Comparison of ENCODE assay signal across 20 cellular contexts in the genomic region with DNA sequence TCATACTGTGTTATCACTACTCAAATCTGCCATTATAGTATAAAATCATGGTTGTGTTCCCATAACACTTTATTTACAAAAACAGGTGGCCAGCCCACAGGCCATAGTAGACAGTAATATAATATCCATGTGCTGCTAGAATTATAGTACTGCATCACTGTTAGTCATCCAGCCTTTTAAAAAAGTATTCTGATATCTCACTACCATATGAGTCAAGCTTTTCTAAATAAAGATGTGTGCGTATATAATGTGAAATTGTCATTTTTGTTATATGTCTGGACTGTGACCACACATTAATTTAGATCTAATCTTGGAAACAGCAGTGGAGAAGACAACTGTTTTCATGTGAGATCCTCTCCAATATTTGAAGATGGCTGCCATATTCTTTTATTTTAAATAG.
"Had no signal": no experiment of that assay in that cellular context is flagged by ENCODE, and none has a peak within 500 bp of the region (broad histone marks: within the 10 kb centered on the region; RNA-seq: fewer than 3 reads in every experiment).

No MANE protein-coding gene starts in this region.

- H3K36me3 Mint-ChIP-seq: activated naive CD4-positive, alpha-beta T cell treated with anti-CD3 and anti-CD28 coated beads, Interleukin-2, amount 50 U/mL, for 24 hours had no signal

- H3K4me1 ChIP-seq: adrenal gland, esophagus muscularis mucosa, right atrium auricular region, suprapubic skin had no signal

- H3K9me3 ChIP-seq: adrenal gland, suprapubic skin had no signal

- H3K27me3 Mint-ChIP-seq: activated CD4-positive, alpha-beta memory T cell treated with anti-CD3 and anti-CD28 coated beads, Interleukin-2, amount 10 ng/mL, durations not matched to agents 7 days and 5 days; activated naive CD4-positive, alpha-beta T cell treated with anti-CD3 and anti-CD28 coated beads, Interleukin-2, amount 50 U/mL, for 24 hours; progenitor cell of endocrine pancreas had no signal

- H3K27ac ChIP-seq: adrenal gland, esophagus muscularis mucosa, right atrium auricular region, skin epidermis, suprapubic skin had no signal

- H3K4me3 ChIP-seq: adrenal gland, esophagus muscularis mucosa, right atrium auricular region, skin epidermis, suprapubic skin had no signal

- DNase-seq: activated CD4-positive, alpha-beta memory T cell treated with anti-CD3 and anti-CD28 coated beads, Interleukin-2, amount 10 ng/mL, durations not matched to agents 7 days and 5 days; activated CD4-positive, alpha-beta T cell treated with anti-CD3 and anti-CD28 coated beads for 4 hours; activated effector memory CD4-positive, alpha-beta T cell treated with anti-CD3 and anti-CD28 coated beads, Interleukin-2, amount 50 U/mL, for 16 hours; activated T-cell treated with anti-CD3 and anti-CD28 coated beads, Interleukin-2, amount 50 U/mL, for 4 hours; adrenal gland; caudate nucleus; foreskin melanocyte; head of caudate nucleus; stimulated activated CD4-positive, alpha-beta T cell treated with anti-CD3 and anti-CD28 coated beads, Interleukin-4, amount 100 ng/mL, for 4 hours; stimulated activated CD8-positive, alpha-beta memory T cell treated with anti-CD3 and anti-CD28 coated beads, Interleukin-4, amount 100 ng/mL, for 48 hours; stimulated activated naive CD8-positive, alpha-beta T cell treated with anti-CD3 and anti-CD28 coated beads, Interleukin-15, Interleukin-2, amounts not matched to agents 100 U/mL and 50 U/mL, for 24 hours; T-helper 2 cell; trophoblast cell had no signal

- ATAC-seq: activated T-cell treated with anti-CD3 and anti-CD28 coated beads, Interleukin-2, amount 50 U/mL, for 4 hours; stimulated activated naive CD8-positive, alpha-beta T cell treated with anti-CD3 and anti-CD28 coated beads, Interleukin-15, Interleukin-2, amounts not matched to agents 100 U/mL and 50 U/mL, for 24 hours; WTC11 had no signal

- H3K36me3 ChIP-seq: adrenal gland, esophagus muscularis mucosa, right atrium auricular region, suprapubic skin had no signal

- H3K4me3 Mint-ChIP-seq: activated CD4-positive, alpha-beta memory T cell treated with anti-CD3 and anti-CD28 coated beads, Interleukin-2, amount 10 ng/mL, durations not matched to agents 7 days and 5 days; activated naive CD4-positive, alpha-beta T cell treated with anti-CD3 and anti-CD28 coated beads, Interleukin-2, amount 50 U/mL, for 24 hours; activated T-cell treated with anti-CD3 and anti-CD28 coated beads, Interleukin-2, amount 50 U/mL, for 4 hours; WTC11 had no signal

- H3K4me1 Mint-ChIP-seq: activated CD4-positive, alpha-beta memory T cell treated with anti-CD3 and anti-CD28 coated beads, Interleukin-2, amount 10 ng/mL, durations not matched to agents 7 days and 5 days; activated naive CD4-positive, alpha-beta T cell treated with anti-CD3 and anti-CD28 coated beads, Interleukin-2, amount 50 U/mL, for 24 hours; WTC11 had no signal

- H3K27ac Mint-ChIP-seq: activated CD4-positive, alpha-beta memory T cell treated with anti-CD3 and anti-CD28 coated beads, Interleukin-2, amount 10 ng/mL, durations not matched to agents 7 days and 5 days; activated naive CD4-positive, alpha-beta T cell treated with anti-CD3 and anti-CD28 coated beads, Interleukin-2, amount 50 U/mL, for 24 hours; progenitor cell of endocrine pancreas; WTC11 had no signal

- H3K27me3 ChIP-seq: adrenal gland, esophagus muscularis mucosa, right atrium auricular region, suprapubic skin had no signal
